1 cellular context compared by ENCODE assay signal in genomic region chr5:56480305-56481146, GRCh38.
TF ChIP-seq lines count a peak whose summit lies in the region.

No MANE protein-coding gene starts in this region.

TF ChIP-seq in HepG2, 621 proteins besides CTCF, POLR2A, EP300 and RAD21 (continued from another document and continues in another):
- TF ChIP-seq, protein P1, sequence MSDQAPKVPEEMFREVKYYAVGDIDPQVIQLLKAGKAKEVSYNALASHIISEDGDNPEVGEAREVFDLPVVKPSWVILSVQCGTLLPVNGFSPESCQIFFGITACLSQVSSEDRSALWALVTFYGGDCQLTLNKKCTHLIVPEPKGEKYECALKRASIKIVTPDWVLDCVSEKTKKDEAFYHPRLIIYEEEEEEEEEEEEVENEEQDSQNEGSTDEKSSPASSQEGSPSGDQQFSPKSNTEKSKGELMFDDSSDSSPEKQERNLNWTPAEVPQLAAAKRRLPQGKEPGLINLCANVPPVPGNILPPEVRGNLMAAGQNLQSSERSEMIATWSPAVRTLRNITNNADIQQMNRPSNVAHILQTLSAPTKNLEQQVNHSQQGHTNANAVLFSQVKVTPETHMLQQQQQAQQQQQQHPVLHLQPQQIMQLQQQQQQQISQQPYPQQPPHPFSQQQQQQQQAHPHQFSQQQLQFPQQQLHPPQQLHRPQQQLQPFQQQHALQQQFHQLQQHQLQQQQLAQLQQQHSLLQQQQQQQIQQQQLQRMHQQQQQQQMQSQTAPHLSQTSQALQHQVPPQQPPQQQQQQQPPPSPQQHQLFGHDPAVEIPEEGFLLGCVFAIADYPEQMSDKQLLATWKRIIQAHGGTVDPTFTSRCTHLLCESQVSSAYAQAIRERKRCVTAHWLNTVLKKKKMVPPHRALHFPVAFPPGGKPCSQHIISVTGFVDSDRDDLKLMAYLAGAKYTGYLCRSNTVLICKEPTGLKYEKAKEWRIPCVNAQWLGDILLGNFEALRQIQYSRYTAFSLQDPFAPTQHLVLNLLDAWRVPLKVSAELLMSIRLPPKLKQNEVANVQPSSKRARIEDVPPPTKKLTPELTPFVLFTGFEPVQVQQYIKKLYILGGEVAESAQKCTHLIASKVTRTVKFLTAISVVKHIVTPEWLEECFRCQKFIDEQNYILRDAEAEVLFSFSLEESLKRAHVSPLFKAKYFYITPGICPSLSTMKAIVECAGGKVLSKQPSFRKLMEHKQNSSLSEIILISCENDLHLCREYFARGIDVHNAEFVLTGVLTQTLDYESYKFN (CRISPR knock-in tag; conservative IDR thresholded peaks at IDR 0.05): peak; percentile 93
- no peak for TF ChIP-seq BRF2 (CRISPR knock-in tag; IDR thresholded peaks at IDR 0.05)
- TF ChIP-seq HMGA1 (CRISPR knock-in tag; conservative IDR thresholded peaks at IDR 0.05): no peak
- TF ChIP-seq ZFP41 (CRISPR knock-in tag; IDR thresholded peaks at IDR 0.05; ENCODE audit: borderline replicate concordance): no peak
- no peak for TF ChIP-seq SYNCRIP (IDR thresholded peaks at IDR 0.05; ENCODE audit: insufficient read depth, low read depth, low read length)
- 0 out of 2 replicates have a peak, but pooled peaks have one; percentile 57 for TF ChIP-seq ZNF350 (CRISPR knock-in tag; IDR thresholded peaks at IDR 0.05; ENCODE audit: borderline replicate concordance, low read depth)
- no peak for TF ChIP-seq ZSCAN30 (CRISPR knock-in tag; IDR thresholded peaks at IDR 0.05)
- peak; percentile 75; the same call in 1 of the 2 replicates for TF ChIP-seq NR2F2 (IDR thresholded peaks at IDR 0.05; ENCODE audit: borderline replicate concordance, low read depth)
- no peak for TF ChIP-seq HNRNPL (IDR thresholded peaks at IDR 0.05; ENCODE audit: low read depth, low read length)
- TF ChIP-seq ZNF562 (CRISPR knock-in tag; IDR thresholded peaks at IDR 0.05; ENCODE audit: borderline replicate concordance): no peak
- TF ChIP-seq AHR (CRISPR knock-in tag; IDR thresholded peaks at IDR 0.05): no peak
- TF ChIP-seq ZNF407 (CRISPR knock-in tag; IDR thresholded peaks at IDR 0.05; ENCODE audit: not compliant biosample characterization): no peak
- TF ChIP-seq IRF2 (CRISPR knock-in tag; IDR thresholded peaks at IDR 0.05): peak; percentile 76
- TF ChIP-seq PAWR (CRISPR knock-in tag; IDR thresholded peaks at IDR 0.05; ENCODE audit: borderline replicate concordance): no peak
- TF ChIP-seq ZSCAN29 (CRISPR knock-in tag; conservative IDR thresholded peaks at IDR 0.05): peak; percentile 79; the same call in 1 of the 2 replicates
- 0 out of 2 replicates have a peak, but pooled peaks have one; percentile 9 for TF ChIP-seq PPARG (CRISPR knock-in tag; conservative IDR thresholded peaks at IDR 0.05)
- TF ChIP-seq KDM1A (CRISPR knock-in tag; IDR thresholded peaks at IDR 0.05): no peak
- no peak for TF ChIP-seq ZBTB3 (CRISPR knock-in tag; IDR thresholded peaks at IDR 0.05; ENCODE audit: borderline replicate concordance, low read depth)
- TF ChIP-seq HNRNPH1 (optimal IDR thresholded peaks at IDR 0.05; ENCODE audit: low read depth, low read length): no peak
- 0 out of 2 replicates have a peak, but pooled peaks have one; percentile 73 for TF ChIP-seq ZNF567 (CRISPR knock-in tag; IDR thresholded peaks at IDR 0.05; ENCODE audit: borderline replicate concordance)
- TF ChIP-seq MAFG (CRISPR knock-in tag; IDR thresholded peaks at IDR 0.05): no peak
- TF ChIP-seq, protein P2, sequence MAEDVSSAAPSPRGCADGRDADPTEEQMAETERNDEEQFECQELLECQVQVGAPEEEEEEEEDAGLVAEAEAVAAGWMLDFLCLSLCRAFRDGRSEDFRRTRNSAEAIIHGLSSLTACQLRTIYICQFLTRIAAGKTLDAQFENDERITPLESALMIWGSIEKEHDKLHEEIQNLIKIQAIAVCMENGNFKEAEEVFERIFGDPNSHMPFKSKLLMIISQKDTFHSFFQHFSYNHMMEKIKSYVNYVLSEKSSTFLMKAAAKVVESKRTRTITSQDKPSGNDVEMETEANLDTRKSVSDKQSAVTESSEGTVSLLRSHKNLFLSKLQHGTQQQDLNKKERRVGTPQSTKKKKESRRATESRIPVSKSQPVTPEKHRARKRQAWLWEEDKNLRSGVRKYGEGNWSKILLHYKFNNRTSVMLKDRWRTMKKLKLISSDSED (CRISPR knock-in tag; IDR thresholded peaks at IDR 0.05): no peak
- no peak for TF ChIP-seq TEAD2 (CRISPR knock-in tag; IDR thresholded peaks at IDR 0.05)
- TF ChIP-seq MTF2 (CRISPR knock-in tag; IDR thresholded peaks at IDR 0.05; ENCODE audit: borderline replicate concordance): 0 out of 2 replicates have a peak, but pooled peaks have one; percentile 28
- TF ChIP-seq ZNF367 (CRISPR knock-in tag; IDR thresholded peaks at IDR 0.05; ENCODE audit: borderline replicate concordance): no peak
- peak; percentile 69; the same call in 1 of the 2 replicates for TF ChIP-seq ARNTL (CRISPR knock-in tag; IDR thresholded peaks at IDR 0.05)
- no peak for TF ChIP-seq CEBPB (IDR thresholded peaks at IDR 0.05; ENCODE audit: borderline replicate concordance, low read depth, low read length)
- TF ChIP-seq KLF15 (CRISPR knock-in tag; IDR thresholded peaks at IDR 0.05; ENCODE audit: borderline replicate concordance): no peak; the same call in 1 of the 2 replicates
- no peak for TF ChIP-seq ZFP62 (CRISPR knock-in tag; IDR thresholded peaks at IDR 0.05)
- TF ChIP-seq ZNF646 (CRISPR knock-in tag; IDR thresholded peaks at IDR 0.05): no peak
- no peak for TF ChIP-seq ZNF549 (CRISPR knock-in tag; IDR thresholded peaks at IDR 0.05)
- TF ChIP-seq MED8 (CRISPR knock-in tag; IDR thresholded peaks at IDR 0.05; ENCODE audit: insufficient replicate concordance): peak; percentile 95
- no peak for TF ChIP-seq ZNF24 (IDR thresholded peaks at IDR 0.05)
- no peak; the same call in 1 of the 2 replicates for TF ChIP-seq ZMYM3 (CRISPR knock-in tag; IDR thresholded peaks at IDR 0.05)
- no peak for TF ChIP-seq ZNF3 (CRISPR knock-in tag; IDR thresholded peaks at IDR 0.05)
- no peak for TF ChIP-seq GATAD1 (CRISPR knock-in tag; IDR thresholded peaks at IDR 0.05)
- TF ChIP-seq PAX8 (CRISPR knock-in tag; IDR thresholded peaks at IDR 0.05; ENCODE audit: borderline replicate concordance): no peak
- TF ChIP-seq CENPBD1 (CRISPR knock-in tag; IDR thresholded peaks at IDR 0.05; ENCODE audit: borderline replicate concordance, low read depth): no peak; the same call in 1 of the 2 replicates
- TF ChIP-seq NR2C2 (CRISPR knock-in tag; IDR thresholded peaks at IDR 0.05; ENCODE audit: borderline replicate concordance): no peak; the same call in 1 of the 2 replicates
- TF ChIP-seq ZNF784 (CRISPR knock-in tag; IDR thresholded peaks at IDR 0.05; ENCODE audit: borderline replicate concordance): no peak; the same call in 1 of the 2 replicates
